In the genomic region with DNA sequence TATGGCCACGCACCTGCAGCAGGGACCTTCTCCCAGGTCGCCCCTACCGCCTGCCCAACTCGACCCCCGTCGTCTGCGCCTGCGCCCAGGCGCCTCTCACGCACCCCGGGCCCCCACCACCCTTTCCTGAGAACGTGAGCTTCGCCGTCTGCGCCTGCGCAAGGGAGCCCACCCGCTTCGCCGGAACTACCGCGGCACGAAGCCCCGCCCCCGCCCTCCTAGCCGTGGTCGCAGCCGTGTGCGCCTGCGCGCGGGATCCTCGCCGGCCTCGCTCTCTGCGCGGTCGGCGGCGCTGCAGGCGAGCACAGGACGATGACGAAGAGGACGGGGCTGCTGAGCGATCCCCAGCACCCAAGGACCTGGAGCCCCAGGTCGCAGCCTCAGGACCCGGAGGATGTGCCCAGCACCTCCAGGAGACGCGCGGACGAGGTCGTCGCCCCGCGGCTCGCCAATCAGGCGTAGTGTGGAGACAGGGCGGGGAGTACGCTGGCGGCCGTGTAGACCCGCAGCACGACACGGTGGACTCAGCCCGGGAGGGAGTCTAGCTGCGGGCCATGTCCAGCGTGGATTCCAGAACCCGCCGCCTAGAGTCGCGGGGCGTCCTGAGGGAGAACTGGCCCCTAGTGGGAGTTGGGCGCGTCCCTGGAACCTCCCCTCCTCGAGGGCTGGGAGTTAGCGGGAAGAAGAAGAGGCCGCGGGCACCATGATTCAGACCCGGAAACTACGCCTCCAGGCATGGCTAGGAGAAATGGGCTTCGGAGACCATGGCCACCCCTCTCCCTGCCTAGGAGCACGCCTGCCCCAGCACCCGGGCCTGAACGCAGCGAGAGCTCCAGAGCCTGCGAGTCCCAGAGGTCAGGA, we compare ENCODE assay signal across 8 cellular contexts.
DNase-seq lines count a peak whose midpoint lies in the region; ATAC-seq and FAIRE-seq lines count a peak whose summit lies in the region.

No MANE protein-coding gene starts in this region.

- H3K4me3 Mint-ChIP-seq in activated CD4-positive, alpha-beta T cell treated with anti-CD3 and anti-CD28 coated beads, Interleukin-2, amount 10 ng/mL, durations not matched to agents 7 days and 5 days: peak overlapping the region; percentile 74

- H3K4me1 Mint-ChIP-seq in activated CD4-positive, alpha-beta T cell treated with anti-CD3 and anti-CD28 coated beads, Interleukin-2, amount 10 ng/mL, durations not matched to agents 7 days and 5 days: peaks cover 8% of the 10 kb centered on the region

- CTCF ChIA-PET in activated CD4-positive, alpha-beta T cell treated with anti-CD3 and anti-CD28 coated beads, Interleukin-2, amount 10 ng/mL, durations not matched to agents 7 days and 5 days (lab: Charles Lee): no interaction called here

- peak; percentile 71 for DNase-seq in activated CD4-positive, alpha-beta T cell treated with anti-CD3 and anti-CD28 coated beads, Interleukin-2, amount 10 ng/mL, durations not matched to agents 7 days and 5 days
- DNase-seq in cerebellum (ENCODE audit: low spot score) (peak; percentile 87), left kidney (ENCODE audit: low read depth, low spot score) (peak; percentile 95), GM19239 (ENCODE audit: insufficient read length, low spot score) (no peak)
- DNase-seq in stimulated activated CD4-positive, alpha-beta T cell treated with anti-CD3 and anti-CD28 coated beads, TNF-alpha, amount 100 ng/mL, for 24 hours (ENCODE audit: low read depth in 3 of 3): peak; percentile 39 to 75 (median 66)

- H3K36me3 Mint-ChIP-seq in activated CD4-positive, alpha-beta T cell treated with anti-CD3 and anti-CD28 coated beads, Interleukin-2, amount 10 ng/mL, durations not matched to agents 7 days and 5 days (ENCODE audit: low read depth): no peaks in the 10 kb centered on the region

- peaks cover 4% of the 10 kb centered on the region for H3K27me3 Mint-ChIP-seq in activated CD4-positive, alpha-beta T cell treated with anti-CD3 and anti-CD28 coated beads, Interleukin-2, amount 10 ng/mL, durations not matched to agents 7 days and 5 days

- ATAC-seq in GM19397 (IDR thresholded peaks at IDR 0.05; ENCODE audit: unreplicated experiment) (peak; percentile 67), GM18502 (IDR thresholded peaks at IDR 0.05; ENCODE audit: poor library complexity, unreplicated experiment) (no peak), HG02970 (IDR thresholded peaks at IDR 0.05; ENCODE audit: low FRiP score, unreplicated experiment) (no peak)

- H3K9me3 Mint-ChIP-seq in activated CD4-positive, alpha-beta T cell treated with anti-CD3 and anti-CD28 coated beads, Interleukin-2, amount 10 ng/mL, durations not matched to agents 7 days and 5 days: peaks cover 4% of the 10 kb centered on the region

- FAIRE-seq in GM19239 (lab: Jason Lieb, UNC): no peak

- POLR2A ChIA-PET in activated CD4-positive, alpha-beta T cell treated with anti-CD3 and anti-CD28 coated beads, Interleukin-2, amount 10 ng/mL, durations not matched to agents 7 days and 5 days (lab: Charles Lee): no interaction called here

- H3K27ac Mint-ChIP-seq in activated CD4-positive, alpha-beta T cell treated with anti-CD3 and anti-CD28 coated beads, Interleukin-2, amount 10 ng/mL, durations not matched to agents 7 days and 5 days: peak overlapping the region; percentile 88
